8 cellular contexts compared by ENCODE assay signal in the genomic region with DNA sequence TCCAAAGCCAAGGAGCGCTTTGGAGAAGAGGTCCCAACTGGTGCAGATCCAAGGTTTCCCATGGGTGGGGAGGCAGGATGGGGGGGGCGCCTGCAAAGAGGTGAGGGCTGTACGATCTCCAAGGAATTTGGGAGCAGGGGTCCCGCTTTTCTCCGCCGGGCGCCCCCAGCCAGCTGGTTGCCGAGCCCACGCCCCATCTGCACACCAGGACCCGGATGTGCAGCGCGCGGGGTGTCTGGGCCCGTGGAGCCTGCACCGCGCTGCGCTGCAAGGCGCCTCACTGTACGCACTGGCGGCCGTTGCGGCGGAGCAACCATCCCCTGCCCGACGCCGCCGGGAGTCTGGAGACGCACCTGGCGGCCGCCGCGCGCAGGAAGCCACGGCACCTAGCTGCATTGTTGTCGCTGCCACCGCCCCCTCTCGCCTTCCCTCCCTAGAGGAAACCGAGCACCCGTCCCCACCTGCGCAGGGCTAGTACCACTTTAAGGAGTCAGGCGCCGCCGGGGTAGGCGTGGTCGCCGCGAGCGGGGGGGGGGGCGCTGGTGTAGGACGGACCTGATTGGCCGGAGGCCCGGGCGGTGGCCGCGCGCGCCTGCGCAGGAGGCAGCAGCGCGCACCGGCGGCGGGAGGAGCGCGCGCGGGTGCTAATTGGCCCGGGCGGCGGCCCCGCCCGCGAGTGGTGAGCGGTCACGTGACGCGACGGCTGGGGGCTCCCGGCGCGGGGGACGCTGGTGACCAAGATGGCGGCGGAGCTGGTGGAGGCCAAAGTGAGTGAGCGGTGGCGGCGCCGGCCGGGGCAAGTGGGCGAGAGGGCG. TPM values are rescaled to one million over a fixed set of nuclear protein-coding genes. Genes with fewer than 3 reads are reported as not detected.
A peak's percentile ranks its signal among the peaks of the same experiment; 100 is the strongest.
DNase-seq lines count a peak whose midpoint lies in the region; ATAC-seq and TF ChIP-seq lines count a peak whose summit lies in the region.

A gene with protein sequence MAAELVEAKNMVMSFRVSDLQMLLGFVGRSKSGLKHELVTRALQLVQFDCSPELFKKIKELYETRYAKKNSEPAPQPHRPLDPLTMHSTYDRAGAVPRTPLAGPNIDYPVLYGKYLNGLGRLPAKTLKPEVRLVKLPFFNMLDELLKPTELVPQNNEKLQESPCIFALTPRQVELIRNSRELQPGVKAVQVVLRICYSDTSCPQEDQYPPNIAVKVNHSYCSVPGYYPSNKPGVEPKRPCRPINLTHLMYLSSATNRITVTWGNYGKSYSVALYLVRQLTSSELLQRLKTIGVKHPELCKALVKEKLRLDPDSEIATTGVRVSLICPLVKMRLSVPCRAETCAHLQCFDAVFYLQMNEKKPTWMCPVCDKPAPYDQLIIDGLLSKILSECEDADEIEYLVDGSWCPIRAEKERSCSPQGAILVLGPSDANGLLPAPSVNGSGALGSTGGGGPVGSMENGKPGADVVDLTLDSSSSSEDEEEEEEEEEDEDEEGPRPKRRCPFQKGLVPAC (plus strand): TSS at position 716 of the 815 bp plus-strand sequence. CDS start 25 bp downstream, at position 741.

- peaks cover under 1% of the 10 kb centered on the region for H3K36me3 Mint-ChIP-seq in nephron progenitor cell (ENCODE audit: low read depth)

- H3K9me3 Mint-ChIP-seq in nephron progenitor cell, result no peaks in the 10 kb centered on the region
- no peaks in the 10 kb centered on the region for H3K9me3 Mint-ChIP-seq in stimulated activated naive CD8-positive, alpha-beta T cell treated with anti-CD3 and anti-CD28 coated beads, Interleukin-15, amount 100 ng/mL, for 72 hours

- peak within 1 kb of the TSS; percentile 92 for H3K9ac ChIP-seq in Loucy (ENCODE audit: low read depth, low read length, poor library complexity, severe bottlenecking)

- H3K36me3 ChIP-seq in Loucy (ENCODE audit: insufficient read depth, low read length) (no peaks in the 10 kb centered on the region), RWPE2 (ENCODE audit: low read depth) (no peaks in the 10 kb centered on the region; the same call in 1 of the 2 replicates)

- peak within 1 kb of the TSS; percentile 94 for H3K27ac Mint-ChIP-seq in nephron progenitor cell
- peak within 1 kb of the TSS; percentile 84 to 96 for H3K27ac Mint-ChIP-seq in stimulated activated naive CD8-positive, alpha-beta T cell treated with anti-CD3 and anti-CD28 coated beads, Interleukin-15, amount 100 ng/mL, for 72 hours

- H2AFZ ChIP-seq in Loucy (ENCODE audit: low read length), result peak within 1 kb of the TSS; percentile 86

- TF ChIP-seq CTCF in Loucy (conservative IDR thresholded peaks at IDR 0.05; ENCODE audit: low read length) (no peak), RWPE2 (IDR thresholded peaks at IDR 0.05; ENCODE audit: poor library complexity, severe bottlenecking) (no peak), fibroblast of the aortic adventitia (IDR thresholded peaks at IDR 0.05; ENCODE audit: insufficient read depth, low read length) (no peak), nephron progenitor cell (IDR thresholded peaks at IDR 0.05) (no peak)

- peaks cover 29% of the 10 kb centered on the region for H3K4me1 ChIP-seq in Loucy (ENCODE audit: insufficient read depth, low read length, poor library complexity, severe bottlenecking)
- H3K4me1 ChIP-seq in RWPE2 (ENCODE audit: insufficient read depth, poor library complexity, severe bottlenecking), result peaks cover 7% of the 10 kb centered on the region

- peaks cover 33% of the 10 kb centered on the region for H3K4me1 Mint-ChIP-seq in nephron progenitor cell
- H3K4me1 Mint-ChIP-seq in stimulated activated naive CD8-positive, alpha-beta T cell treated with anti-CD3 and anti-CD28 coated beads, Interleukin-15, amount 100 ng/mL, for 72 hours, result peaks cover 31% of the 10 kb centered on the region

- peak within 1 kb of the TSS; percentile 45 for H3K27ac ChIP-seq in RWPE2 (ENCODE audit: poor library complexity, severe bottlenecking)

- no peaks in the 10 kb centered on the region for H3K27me3 ChIP-seq in Loucy (ENCODE audit: insufficient read depth, low read length, poor library complexity, severe bottlenecking)
- H3K27me3 ChIP-seq in RWPE2 (ENCODE audit: insufficient read depth, poor library complexity, severe bottlenecking), result no peaks in the 10 kb centered on the region

- peak within 1 kb of the TSS; percentile 100 for H3K4me2 ChIP-seq in Loucy (ENCODE audit: low read depth, low read length, poor library complexity, severe bottlenecking)

- peak; percentile 94 for DNase-seq in EH (ENCODE audit: low read depth)
- peak; percentile 79 for DNase-seq in H4 (ENCODE audit: low spot score)
- peak; percentile 86 for DNase-seq in RWPE2 (ENCODE audit: low spot score)
- DNase-seq in activated effector memory CD4-positive, alpha-beta T cell treated with Interleukin-2 at 50 U/mL for 16 hours, result peak; percentile 95
- DNase-seq in fibroblast of the aortic adventitia (ENCODE audit: low read depth), result peak; percentile 87
- DNase-seq in nephron progenitor cell, result peak; percentile 95
- DNase-seq in stimulated activated naive CD8-positive, alpha-beta T cell treated with anti-CD3 and anti-CD28 coated beads, Interleukin-15, amount 100 ng/mL, for 72 hours, result peak; percentile 94 to 96

- peaks cover 3% of the 10 kb centered on the region for H3K27me3 Mint-ChIP-seq in nephron progenitor cell (ENCODE audit: low read depth, poor library complexity)
- no peaks in the 10 kb centered on the region for H3K27me3 Mint-ChIP-seq in stimulated activated naive CD8-positive, alpha-beta T cell treated with anti-CD3 and anti-CD28 coated beads, Interleukin-15, amount 100 ng/mL, for 72 hours

- H3K9me2 ChIP-seq in Loucy (replicated peaks; ENCODE audit: low read depth, low read length), result no peaks in the 10 kb centered on the region

- H3K4me3 ChIP-seq in Loucy (ENCODE audit: low read length, poor library complexity, severe bottlenecking) (peak within 1 kb of the TSS; percentile 95), RWPE2 (ENCODE audit: severe bottlenecking) (peak within 1 kb of the TSS; percentile 88), fibroblast of the aortic adventitia (ENCODE audit: low read depth, low read length) (peak within 1 kb of the TSS; percentile 92)

- H3K4me3 Mint-ChIP-seq in nephron progenitor cell, result peak within 1 kb of the TSS; percentile 99
- H3K4me3 Mint-ChIP-seq in stimulated activated naive CD8-positive, alpha-beta T cell treated with anti-CD3 and anti-CD28 coated beads, Interleukin-15, amount 100 ng/mL, for 72 hours, result peak within 1 kb of the TSS; percentile 89 to 91

- peaks cover 32% of the 10 kb centered on the region for H4K20me1 ChIP-seq in Loucy (ENCODE audit: insufficient read depth, low read length, poor library complexity, severe bottlenecking)

- H3F3A ChIP-seq in Loucy (ENCODE audit: low read depth), result no peaks in the 10 kb centered on the region

- peak; percentile 88 for ATAC-seq in RWPE2 (ENCODE audit: low read depth)
- ATAC-seq in stimulated activated naive CD8-positive, alpha-beta T cell treated with anti-CD3 and anti-CD28 coated beads, Interleukin-15, amount 100 ng/mL, for 72 hours, result peak; percentile 96

- H3K79me2 ChIP-seq in Loucy (ENCODE audit: insufficient read depth, low read length), result peaks cover 54% of the 10 kb centered on the region

- no peaks in the 10 kb centered on the region for H3K9me3 ChIP-seq in Loucy (ENCODE audit: insufficient read depth, low read depth, low read length)
- no peaks in the 10 kb centered on the region for H3K9me3 ChIP-seq in RWPE2 (ENCODE audit: severe bottlenecking)

RNA-seq across cellular contexts. Expression of the gene that starts here (rescaled TPM):
- total RNA-seq in H4 (2014; rRNA removed; shearing (Covaris generic)), result 5.7 and 9.9 TPM in 2 replicates
- 21.5 and 23.8 TPM in 2 replicates for total RNA-seq in fibroblast of the aortic adventitia (ENCODE audit: low replicate concordance)

Comparison
In these comparisons a context has a peak if more than half of its experiments do, and no peak if none do; other contexts are left out.
1. Peak in every context shown above with its lines: DNase-seq, ATAC-seq, H3K4me3 ChIP-seq and H3K27ac ChIP-seq.